ENCODE assay signal across 8 cellular contexts in genomic region chr12:106357549-106358409, GRCh38. TPM values are rescaled to one million over a fixed set of nuclear protein-coding genes. Genes with fewer than 3 reads are reported as not detected.
DNase-seq lines count a peak whose midpoint lies in the region; ATAC-seq and TF ChIP-seq lines count a peak whose summit lies in the region.

POLR3B (plus strand) TSS chr12:106357748; CDS start chr12:106357880, 132 bp downstream.

- intact Hi-C loops in ascending aorta (cut with DNase I) (loop anchor here (1.0 to 5.0 kb wide), 5 partner anchors 55 to 735 kb away; partner anchors contain the start of genes CKAP4, CRY1, RIC8B and TCP11L2), right cardiac atrium (cut with DNase I) (loop anchor here in 2 of 4 donors (5.0 to 10.0 kb wide), 2 partner anchors 130 to 133 kb away; no protein-coding TSS in a partner anchor), aorta (cut with DNase I) (loop anchor here in 1 of 2 donors (10.0 kb wide), 1 partner anchor 133 kb away; no protein-coding TSS in a partner anchor)

- DNase-seq in NCI-H1694 treated with DMSO at 0.1 percent for 48 hours (lab: John Stamatoyannopoulos, UW) (peak; percentile 90), T-helper 2 cell (peak; percentile 84 to 98 (median 95)), ascending aorta (ENCODE audit: low spot score in 2 of 2) (peak; percentile 83 to 98), right cardiac atrium (peak; percentile 96 to 98 (median 97)), putamen (ENCODE audit: low spot score) (peak; percentile 96), aorta (peak; percentile 97 to 98)

- H3K9me3 ChIP-seq in ascending aorta (no peaks in the 10 kb centered on the region), right cardiac atrium (ENCODE audit: control insufficient read depth, low read length) (no peaks in the 10 kb centered on the region), aorta (ENCODE audit: control insufficient read depth, low read length) (no peaks in the 10 kb centered on the region)

- H3K27ac ChIP-seq in ascending aorta (peak within 1 kb of the TSS; percentile 84 to 90), right cardiac atrium (ENCODE audit: low read length) (peak within 1 kb of the TSS; percentile 94), aorta (ENCODE audit: low read depth in 1 of 2, low read length in 2 of 2) (peak within 1 kb of the TSS; percentile 24 to 96)

- peak; percentile 91 for ATAC-seq in GM18498 (IDR thresholded peaks at IDR 0.05; ENCODE audit: unreplicated experiment)
- peak; percentile 89 for ATAC-seq in HG02938 (IDR thresholded peaks at IDR 0.05; ENCODE audit: unreplicated experiment)
- ATAC-seq in right cardiac atrium: peak; percentile 94 to 96
- peak; percentile 99 for ATAC-seq in aorta (ENCODE audit: low FRiP score)

- H3K36me3 ChIP-seq in ascending aorta (no peaks in the 10 kb centered on the region), aorta (ENCODE audit: control insufficient read depth in 1 of 2, insufficient read depth in 2 of 2, low read length in 1 of 2) (no peaks in the 10 kb centered on the region)

- H3K27me3 ChIP-seq in ascending aorta: no peaks in the 10 kb centered on the region
- H3K27me3 ChIP-seq in right cardiac atrium (ENCODE audit: control insufficient read depth, insufficient read depth): no peaks in the 10 kb centered on the region
- H3K27me3 ChIP-seq in aorta (ENCODE audit: control insufficient read depth in 1 of 2, insufficient read depth in 2 of 2, low read length in 1 of 2): no peaks in the 10 kb centered on the region

- H3K4me3 ChIP-seq in ascending aorta: peak within 1 kb of the TSS; percentile 70 to 83
- peak within 1 kb of the TSS; percentile 71 for H3K4me3 ChIP-seq in right cardiac atrium (ENCODE audit: low read length)
- peak within 1 kb of the TSS; percentile 53 to 93 for H3K4me3 ChIP-seq in aorta (ENCODE audit: low read length in 2 of 2)

- WGBS in right cardiac atrium: under 1% methylated on average over 63 of the region's 63 CpGs
- 0% methylated on average over 63 of the region's 63 CpGs for WGBS in aorta, 2 donors

- peak; percentile 72 to 86 (median 83) for TF ChIP-seq CTCF in ascending aorta (IDR thresholded peaks at IDR 0.05)

- peaks cover 11 to 12% of the 10 kb centered on the region in 2 donors for H3K4me1 ChIP-seq in ascending aorta
- peaks cover 2% of the 10 kb centered on the region for H3K4me1 ChIP-seq in right cardiac atrium (ENCODE audit: control insufficient read depth, insufficient read depth, low read length)
- peaks cover 0 to 3% of the 10 kb centered on the region in 2 donors for H3K4me1 ChIP-seq in aorta (ENCODE audit: control insufficient read depth in 1 of 2, insufficient read depth in 2 of 2, low read length in 2 of 2)

RNA-seq across cellular contexts. Expression of gene POLR3B, which starts in this region (rescaled TPM):
- total RNA-seq in ascending aorta (0.21 TPM), right cardiac atrium (1 to 10 TPM; 7.1 to 8.6 (median 7.9) TPM), aorta (1 to 10 TPM; 5.5 to 8.0 TPM)
- polyA plus RNA-seq in right cardiac atrium (3.4 TPM), aorta (1 to 10 TPM; 2.0 to 2.4 TPM)

Comparison
In these comparisons a context has a peak if more than half of its experiments do, and no peak if none do; other contexts are left out.
1. Peak in every context shown above with its lines: DNase-seq, ATAC-seq, H3K4me3 ChIP-seq and H3K27ac ChIP-seq.
2. Peak in DNase-seq, H3K4me3 ChIP-seq and H3K27ac ChIP-seq in ascending aorta; RNA of the gene not detected or under 1 TPM.